In genomic region chr1:29655945-29656866, GRCh38 we compare ENCODE assay signal across 1 cellular context.
TF ChIP-seq lines count a peak whose summit lies in the region.

No MANE protein-coding gene starts in this region.

TF ChIP-seq in GM23338, 12 proteins besides CTCF, POLR2A, EP300 and RAD21 (continued from another document):
- no peak for TF ChIP-seq REST (IDR thresholded peaks at IDR 0.05; ENCODE audit: unreplicated experiment)
TF ChIP-seq in GM23338: peak in this region for 0.
